Comparison of ENCODE assay signal across 8 cellular contexts in genomic region chr10:80144302-80145131, GRCh38. TPM values are rescaled to one million over a fixed set of nuclear protein-coding genes. Genes with fewer than 3 reads are reported as not detected.
DNase-seq lines count a peak whose midpoint lies in the region; ATAC-seq and TF ChIP-seq lines count a peak whose summit lies in the region.

No MANE protein-coding gene starts in this region.

- TF ChIP-seq CTCF in GM23338 (conservative IDR thresholded peaks at IDR 0.05; ENCODE audit: low read depth in 2 of 2) (no peak), Loucy (conservative IDR thresholded peaks at IDR 0.05; ENCODE audit: low read length) (no peak)

- H3K79me2 ChIP-seq in GM23338 (replicated peaks; ENCODE audit: insufficient read depth) (no peaks in the 10 kb centered on the region), Loucy (ENCODE audit: insufficient read depth, low read length) (no peaks in the 10 kb centered on the region)

- H3K36me3 Mint-ChIP-seq in GM23338 (ENCODE audit: low read depth) = no peaks in the 10 kb centered on the region

- no peaks in the 10 kb centered on the region for H3K9me3 ChIP-seq in Loucy (ENCODE audit: insufficient read depth, low read depth, low read length)

- H3K4me1 Mint-ChIP-seq in GM23338 = peaks cover 5% of the 10 kb centered on the region; the same call in 1 of the 3 replicates

- ATAC-seq in GM23338 = peak; percentile 67
- ATAC-seq in HG02970 (IDR thresholded peaks at IDR 0.05; ENCODE audit: low FRiP score, unreplicated experiment) = no peak

- H3F3A ChIP-seq in GM23338 (replicated peaks; ENCODE audit: low read depth) (no peaks in the 10 kb centered on the region), Loucy (ENCODE audit: low read depth) (no peaks in the 10 kb centered on the region)

- no peak overlapping the region for H3K27ac ChIP-seq in GM23338 (ENCODE audit: low read depth)

- H3K9me3 Mint-ChIP-seq in GM23338 = no peaks in the 10 kb centered on the region

- H3K27me3 ChIP-seq in GM23338 (ENCODE audit: insufficient read depth) = no peaks in the 10 kb centered on the region
- no peaks in the 10 kb centered on the region for H3K27me3 ChIP-seq in Loucy (ENCODE audit: insufficient read depth, low read length, poor library complexity, severe bottlenecking)

- no peak overlapping the region for H3K27ac Mint-ChIP-seq in GM23338

- H3K27me3 Mint-ChIP-seq in GM23338 (ENCODE audit: insufficient read depth, low read depth, poor library complexity) = peaks cover 13% of the 10 kb centered on the region

- H3K36me3 ChIP-seq in GM23338 (ENCODE audit: insufficient read depth) (no peaks in the 10 kb centered on the region), Loucy (ENCODE audit: insufficient read depth, low read length) (no peaks in the 10 kb centered on the region; the same call in 1 of the 2 replicates)

- no peak overlapping the region for H3K4me3 ChIP-seq in GM23338
- H3K4me3 ChIP-seq in Loucy (ENCODE audit: low read length, poor library complexity, severe bottlenecking) = peak overlapping the region; percentile 31

- H3K4me3 Mint-ChIP-seq in GM23338 = no peak overlapping the region

- H4K20me1 ChIP-seq in GM23338 (replicated peaks; ENCODE audit: insufficient read depth) = no peaks in the 10 kb centered on the region
- H4K20me1 ChIP-seq in Loucy (ENCODE audit: insufficient read depth, low read length, poor library complexity, severe bottlenecking) = no peaks in the 10 kb centered on the region

- peaks cover 5% of the 10 kb centered on the region; the same call in 1 of the 2 replicates for H3K9me2 ChIP-seq in GM23338 (ENCODE audit: insufficient read depth)
- H3K9me2 ChIP-seq in Loucy (replicated peaks; ENCODE audit: low read depth, low read length) = no peaks in the 10 kb centered on the region

- H3K4me1 ChIP-seq in GM23338 (ENCODE audit: insufficient read depth) (no peaks in the 10 kb centered on the region), Loucy (ENCODE audit: insufficient read depth, low read length, poor library complexity, severe bottlenecking) (peaks cover 11% of the 10 kb centered on the region)

- DNase-seq in GF-D8 (lab: John Stamatoyannopoulos, UW) (peak; percentile 9), GM23338 (ENCODE audit: low spot score) (no peak), germinal center (ENCODE audit: low spot score) (peak; percentile 57), globus pallidus (ENCODE audit: low spot score) (no peak)
- DNase-seq in activated CD4-positive, alpha-beta T cell treated with anti-CD3 and anti-CD28 coated beads for 4 hours = peak; percentile 11 to 15
- DNase-seq in stimulated activated CD4-positive, alpha-beta T cell treated with anti-CD3 and anti-CD28 coated beads, Interleukin-15, amount 100 ng/mL, for 24 hours = peak; percentile 58

- H2AFZ ChIP-seq in GM23338 (no peak overlapping the region), Loucy (ENCODE audit: low read length) (no peak overlapping the region)

- H3K4me2 ChIP-seq in GM23338 = no peak overlapping the region
- peak overlapping the region; percentile 48 for H3K4me2 ChIP-seq in Loucy (ENCODE audit: low read depth, low read length, poor library complexity, severe bottlenecking)

- no peak overlapping the region for H3K9ac ChIP-seq in Loucy (ENCODE audit: low read depth, low read length, poor library complexity, severe bottlenecking)

TF ChIP-seq in GM23338, 12 proteins besides CTCF, POLR2A, EP300 and RAD21 (continues in another document):
- no peak for TF ChIP-seq CREB1 (CRISPR knock-in tag; IDR thresholded peaks at IDR 0.05; ENCODE audit: low read depth)
- TF ChIP-seq EZH2phosphoT487 (IDR thresholded peaks at IDR 0.05; ENCODE audit: unreplicated experiment) = no peak
- no peak for TF ChIP-seq ETS1 (IDR thresholded peaks at IDR 0.05)
- TF ChIP-seq POLR2AphosphoS5 (IDR thresholded peaks at IDR 0.05; ENCODE audit: low read depth) = no peak
- no peak for TF ChIP-seq STAT1 (IDR thresholded peaks at IDR 0.05; ENCODE audit: unreplicated experiment)
- TF ChIP-seq JUNB (IDR thresholded peaks at IDR 0.05; ENCODE audit: unreplicated experiment) = no peak
- no peak for TF ChIP-seq ZNF331 (CRISPR knock-in tag; IDR thresholded peaks at IDR 0.05; ENCODE audit: low read depth)
- TF ChIP-seq, protein P1, sequence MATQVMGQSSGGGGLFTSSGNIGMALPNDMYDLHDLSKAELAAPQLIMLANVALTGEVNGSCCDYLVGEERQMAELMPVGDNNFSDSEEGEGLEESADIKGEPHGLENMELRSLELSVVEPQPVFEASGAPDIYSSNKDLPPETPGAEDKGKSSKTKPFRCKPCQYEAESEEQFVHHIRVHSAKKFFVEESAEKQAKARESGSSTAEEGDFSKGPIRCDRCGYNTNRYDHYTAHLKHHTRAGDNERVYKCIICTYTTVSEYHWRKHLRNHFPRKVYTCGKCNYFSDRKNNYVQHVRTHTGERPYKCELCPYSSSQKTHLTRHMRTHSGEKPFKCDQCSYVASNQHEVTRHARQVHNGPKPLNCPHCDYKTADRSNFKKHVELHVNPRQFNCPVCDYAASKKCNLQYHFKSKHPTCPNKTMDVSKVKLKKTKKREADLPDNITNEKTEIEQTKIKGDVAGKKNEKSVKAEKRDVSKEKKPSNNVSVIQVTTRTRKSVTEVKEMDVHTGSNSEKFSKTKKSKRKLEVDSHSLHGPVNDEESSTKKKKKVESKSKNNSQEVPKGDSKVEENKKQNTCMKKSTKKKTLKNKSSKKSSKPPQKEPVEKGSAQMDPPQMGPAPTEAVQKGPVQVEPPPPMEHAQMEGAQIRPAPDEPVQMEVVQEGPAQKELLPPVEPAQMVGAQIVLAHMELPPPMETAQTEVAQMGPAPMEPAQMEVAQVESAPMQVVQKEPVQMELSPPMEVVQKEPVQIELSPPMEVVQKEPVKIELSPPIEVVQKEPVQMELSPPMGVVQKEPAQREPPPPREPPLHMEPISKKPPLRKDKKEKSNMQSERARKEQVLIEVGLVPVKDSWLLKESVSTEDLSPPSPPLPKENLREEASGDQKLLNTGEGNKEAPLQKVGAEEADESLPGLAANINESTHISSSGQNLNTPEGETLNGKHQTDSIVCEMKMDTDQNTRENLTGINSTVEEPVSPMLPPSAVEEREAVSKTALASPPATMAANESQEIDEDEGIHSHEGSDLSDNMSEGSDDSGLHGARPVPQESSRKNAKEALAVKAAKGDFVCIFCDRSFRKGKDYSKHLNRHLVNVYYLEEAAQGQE (IDR thresholded peaks at IDR 0.05; ENCODE audit: unreplicated experiment) = no peak

RNA-seq across cellular contexts. Expression of gene PLAC9, which starts 12.0 kb away (rescaled TPM):
- 0.89 and 1.1 TPM in 2 replicates for total RNA-seq in GM23338 (2014; rRNA removed; shearing (Covaris generic))
- 11.0 and 14.4 TPM in 2 replicates for polyA plus RNA-seq in GM23338 (2016; fragmentation: Nextera tagmentation; extraction: Ambion mirVana)

Comparison
In these comparisons a context has a peak if more than half of its experiments do, and no peak if none do; other contexts are left out.
1. DNase-seq: peak in GF-D8 (single experiment), activated CD4-positive, alpha-beta T cell treated with anti-CD3 and anti-CD28 coated beads for 4 hours (2 of 2), germinal center (single experiment) and stimulated activated CD4-positive, alpha-beta T cell treated with anti-CD3 and anti-CD28 coated beads, Interleukin-15, amount 100 ng/mL, for 24 hours (single experiment); none in GM23338 (single experiment) and globus pallidus (single experiment).